Comparison of ENCODE assay signal across 1 cellular context in the genomic region with DNA sequence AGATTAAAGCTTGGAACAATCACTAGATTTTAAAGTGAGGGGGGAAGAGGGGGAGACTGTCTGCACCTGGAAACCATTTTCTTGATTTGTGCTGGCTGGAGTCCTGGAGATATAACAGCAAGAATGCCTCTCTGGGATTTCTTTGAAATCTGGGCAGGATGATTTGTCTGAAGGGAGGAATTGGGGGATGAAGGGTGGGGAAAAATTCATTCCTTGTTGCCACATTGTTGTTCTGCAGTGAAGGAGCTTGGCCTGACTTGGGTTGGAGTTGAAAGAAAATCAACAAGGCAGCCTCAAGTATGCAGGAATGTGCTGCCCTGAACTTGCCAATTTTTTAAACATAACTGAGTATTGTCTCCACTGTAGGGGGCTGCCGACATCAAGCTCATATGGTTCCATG.
TF ChIP-seq lines count a peak whose summit lies in the region.

No MANE protein-coding gene starts in this region.

TF ChIP-seq in IMR-90, 13 proteins besides CTCF, POLR2A, EP300 and RAD21:
- TF ChIP-seq ELK1 (IDR thresholded peaks at IDR 0.05; ENCODE audit: borderline replicate concordance, low read depth, low read length) (no peak), MAFK (IDR thresholded peaks at IDR 0.05; ENCODE audit: low read depth, low read length) (no peak), MXI1 (IDR thresholded peaks at IDR 0.05; ENCODE audit: borderline replicate concordance, low read depth, low read length) (no peak), CEBPB (IDR thresholded peaks at IDR 0.05; ENCODE audit: low read depth, low read length) (no peak)
